In genomic region chr18:69071680-69072079, GRCh38 we compare ENCODE assay signal across 8 cellular contexts.
"Had no signal": no experiment of that assay in that cellular context is flagged by ENCODE, and none has a peak within 500 bp of the region (broad histone marks: within the 10 kb centered on the region; RNA-seq: fewer than 3 reads in every experiment).

No MANE protein-coding gene starts in this region.

- H3K36me3 Mint-ChIP-seq: IgD-negative memory B cell had no signal

- H3K4me1 ChIP-seq: HAP-1 had no signal

- H3K27ac Mint-ChIP-seq: HFFc6, IgD-negative memory B cell had no signal

- H3K9me3 Mint-ChIP-seq: IgD-negative memory B cell had no signal

- H3K4me3 Mint-ChIP-seq: HFFc6, IgD-negative memory B cell had no signal

- H3K9me3 ChIP-seq: HAP-1 had no signal

- H3K36me3 ChIP-seq: HAP-1 had no signal

- H3K4me1 Mint-ChIP-seq: IgD-negative memory B cell had no signal

- FAIRE-seq: HTR-8/SVneo had no signal

- ATAC-seq: HCT116 had no signal

- H3K4me3 ChIP-seq: HAP-1 had no signal

- H3K27me3 Mint-ChIP-seq: IgD-negative memory B cell had no signal

- DNase-seq: GOT3, H7, HFFc6, KBM-7 had no signal
